Comparison of ENCODE assay signal across 8 cellular contexts in the genomic region with DNA sequence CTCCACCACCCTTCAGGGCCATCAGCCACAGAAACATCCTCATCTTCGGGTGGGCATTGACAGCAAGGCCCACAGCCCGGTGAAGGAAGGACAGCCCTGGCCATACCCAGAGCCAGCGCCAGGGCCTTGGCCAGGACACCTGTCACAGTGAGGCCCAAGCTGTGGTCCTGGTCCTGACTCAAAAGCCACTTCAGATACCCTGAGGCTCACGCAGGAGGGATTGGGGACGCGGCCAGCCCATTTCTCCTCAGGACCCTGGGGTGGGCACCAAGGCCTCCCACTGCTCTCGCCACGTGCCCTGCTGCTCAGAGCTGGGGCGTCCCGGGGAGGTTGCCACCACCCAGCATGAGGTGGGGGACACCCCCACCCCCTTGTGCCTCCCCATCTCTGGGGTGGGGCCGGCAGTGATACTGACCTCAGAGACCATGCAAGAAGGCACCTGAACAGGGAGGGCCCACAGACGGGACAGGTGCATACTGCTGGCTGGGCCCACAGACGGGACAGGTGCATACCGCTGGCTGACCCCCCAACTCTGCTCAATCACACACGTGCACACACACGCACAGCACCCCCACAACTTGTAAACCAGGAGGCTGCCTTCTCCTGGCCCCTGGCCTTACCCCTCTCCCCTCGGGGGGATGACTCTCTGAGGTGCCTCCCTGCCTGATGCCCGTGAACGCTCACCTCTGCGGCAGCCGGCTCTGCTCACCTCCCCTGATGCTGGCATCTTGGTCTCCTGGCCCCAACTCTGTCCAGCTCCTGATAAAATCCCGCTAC. TPM values are rescaled to one million over a fixed set of nuclear protein-coding genes. Genes with fewer than 3 reads are reported as not detected.
DNase-seq lines count a peak whose midpoint lies in the region; ATAC-seq and TF ChIP-seq lines count a peak whose summit lies in the region.

No MANE protein-coding gene starts in this region.

- H3K4me1 ChIP-seq in right cardiac atrium (ENCODE audit: control insufficient read depth, insufficient read depth, low read length) (peaks cover 5% of the 10 kb centered on the region), body of pancreas (peaks cover 29% of the 10 kb centered on the region)

- no peak for TF ChIP-seq CTCF in body of pancreas (IDR thresholded peaks at IDR 0.05)

- intact Hi-C loops in right cardiac atrium (cut with DNase I) (no loop called here), cardiac septum (cut with DNase I) (loop anchor here (5.0 kb wide), 2 partner anchors 52 to 73 kb away; no protein-coding TSS in a partner anchor), body of pancreas (cut with DNase I) (no loop called here)

- H3K9me3 ChIP-seq in right cardiac atrium (ENCODE audit: control insufficient read depth, low read length) (no peaks in the 10 kb centered on the region), body of pancreas (no peaks in the 10 kb centered on the region)

- H3K27me3 ChIP-seq in right cardiac atrium (ENCODE audit: control insufficient read depth, insufficient read depth) (no peaks in the 10 kb centered on the region), body of pancreas (no peaks in the 10 kb centered on the region)

- no peaks in the 10 kb centered on the region for H3K36me3 ChIP-seq in body of pancreas (replicated peaks in 1 of 2; ENCODE audit: insufficient read depth in 1 of 2, low read depth in 2 of 2)

- H3K27ac ChIP-seq in right cardiac atrium (ENCODE audit: low read length) (peak overlapping the region; percentile 16), body of pancreas (peak overlapping the region; percentile 65 to 75 (median 72))

- H3K4me3 ChIP-seq in right cardiac atrium (ENCODE audit: low read length) (no peak overlapping the region), body of pancreas (no peak overlapping the region)

- WGBS in right cardiac atrium = 90% methylated on average over 22 of the region's 22 CpGs
- 79 to 95% methylated on average over 10 to 18 of the region's 22 CpGs for WGBS in body of pancreas, 2 donors

- TF ChIP-seq POLR2A in body of pancreas (IDR thresholded peaks at IDR 0.05) = no peak

- DNase-seq in right cardiac atrium (peak; percentile 8 to 61 (median 51)), cardiac septum (ENCODE audit: low spot score) (no peak), body of pancreas (no peak), myocyte (ENCODE audit: low read depth) (peak; percentile 26), NCI-H2107 (lab: John Stamatoyannopoulos, UW) (no peak), OCI-M1 (lab: John Stamatoyannopoulos, UW) (no peak), NCI-H2196 (lab: John Stamatoyannopoulos, UW; ENCODE audit: unreplicated experiment) (no peak)

- ATAC-seq in right cardiac atrium (no peak), body of pancreas (no peak), GM19455 (IDR thresholded peaks at IDR 0.05; ENCODE audit: unreplicated experiment) (no peak)

RNA-seq across cellular contexts. Expression of a gene that starts 14.2 kb away (rescaled TPM):
- total RNA-seq in right cardiac atrium (10 to 100 TPM in 2 of 4 donors, 1 to 10 TPM in 2; 6.6 to 23.3 (median 10.3) TPM), cardiac septum (8.2 TPM), body of pancreas (1 to 10 TPM; 1.6 to 3.4 TPM), myocyte (47.1 and 48.6 TPM in 2 replicates)
- 11.6 TPM for polyA plus RNA-seq in right cardiac atrium
- 469 TPM for polyA plus RNA-seq in myocyte (2012)

Comparison
In these comparisons a context has a peak if more than half of its experiments do, and no peak if none do; other contexts are left out.
1. DNase-seq: peak in right cardiac atrium (3 of 3) and myocyte (single experiment); none in cardiac septum (single experiment), body of pancreas (0 of 4), NCI-H2107 (single experiment), OCI-M1 (single experiment) and NCI-H2196 (single experiment).